In the genomic region with DNA sequence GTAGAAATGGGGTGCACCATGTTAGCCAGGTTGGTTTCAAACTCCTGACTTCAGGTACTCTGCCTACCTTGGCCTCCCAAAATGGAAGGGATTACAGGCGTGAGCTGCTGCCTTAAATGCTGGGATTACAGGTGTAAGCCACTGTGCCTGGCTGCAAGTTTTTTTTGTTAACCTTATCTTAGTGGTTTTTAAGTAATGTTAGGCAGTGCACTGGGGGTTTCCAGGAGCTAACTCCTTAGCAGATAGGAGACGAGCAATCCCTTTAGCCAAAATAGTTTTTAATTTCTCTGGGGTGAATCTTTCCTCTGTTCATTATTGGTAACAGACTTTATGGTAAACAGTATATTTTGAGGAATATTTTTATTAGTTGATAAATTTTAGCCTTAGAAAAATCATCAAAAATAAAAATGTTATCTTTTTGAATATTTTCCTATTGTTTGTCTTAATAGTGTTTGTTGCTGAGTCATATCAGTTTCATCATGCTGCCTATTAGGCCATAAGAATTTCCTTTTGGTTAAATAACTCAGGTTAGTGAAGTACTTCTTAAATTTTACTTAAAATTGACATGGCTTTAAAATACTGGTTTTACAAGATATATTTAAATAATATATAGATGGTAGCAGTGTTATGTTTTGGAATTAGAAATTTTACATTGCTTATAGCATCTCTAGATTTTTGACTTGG, we compare ENCODE assay signal across 14 cellular contexts. TPM values are rescaled to one million over a fixed set of nuclear protein-coding genes. Genes with fewer than 3 reads are reported as not detected.
DNase-seq lines count a peak whose midpoint lies in the region; ATAC-seq, FAIRE-seq and TF ChIP-seq lines count a peak whose summit lies in the region.
"Had no signal": no experiment of that assay in that cellular context is flagged by ENCODE, and none has a peak within 500 bp of the region (broad histone marks: within the 10 kb centered on the region; RNA-seq: fewer than 3 reads in every experiment).

No MANE protein-coding gene starts in this region.

- DNase-seq in A673 (ENCODE audit: low spot score): no peak
- peak; percentile 21 for DNase-seq in GM03348 (ENCODE audit: low spot score)
- DNase-seq in GM12878 (ENCODE audit: low read depth, low spot score): no peak
- peak; percentile 79 for DNase-seq in iris pigment epithelial cell (ENCODE audit: low read depth)
- no peak for DNase-seq in D721Med (ENCODE audit: insufficient read length, low spot score)
- no peak for DNase-seq in HK-2 (ENCODE audit: unreplicated experiment)
- DNase-seq: C1 segment of cervical spinal cord, cerebellar nuclear complex, esophagus squamous epithelium, NCI-H2107, right cardiac atrium had no signal

- H3K36me3 ChIP-seq in A673 (ENCODE audit: insufficient read depth, low read length, poor library complexity, severe bottlenecking): peaks cover 96% of the 10 kb centered on the region
- H3K36me3 ChIP-seq in GM12878 (ENCODE audit: control insufficient read depth in 2 of 2, insufficient read depth in 2 of 2, low read length in 1 of 2): peaks cover 22 to 48% of the 10 kb centered on the region in 2 experiments

- POLR2A ChIA-PET in A673 (lab: Charles Lee; ENCODE audit: low non-redundant PET) (no interaction called here), GM12878 (lab: Charles Lee) (interaction anchor here (0.9 kb wide), 1 partner anchor 37 kb away, joined by 4 read pairs; no protein-coding TSS in a partner anchor)

- H2AFZ ChIP-seq in GM12878 (ENCODE audit: control insufficient read depth, low read depth, low read length): no peak overlapping the region

- SMC1A ChIA-PET in GM12878 (lab: Charles Lee; ENCODE audit: uncharacterized antibody, unreplicated experiment): interaction anchor here (1.1 to 1.9 kb wide), 5 partner anchors 16 to 258 kb away, joined by 3 to 6 read pairs (median 3); no protein-coding TSS in a partner anchor

- 93% methylated on average over 2 of the region's 2 CpGs for WGBS in GM12878 (ENCODE audit: insufficient coverage, insufficient replicate concordance, low lambda C conversion rate, missing lambda C conversion rate)

- no peaks in the 10 kb centered on the region; the same call in 1 of the 2 replicates for H4K20me1 ChIP-seq in GM12878 (ENCODE audit: control insufficient read depth, insufficient read depth)

- no peak overlapping the region for H3K9ac ChIP-seq in GM12878 (ENCODE audit: control insufficient read depth, insufficient read depth, low read length)

- H3K27ac ChIP-seq in A673 (ENCODE audit: low read depth, low read length, poor library complexity, severe bottlenecking) (peak overlapping the region; percentile 62), GM12878 (ENCODE audit: control insufficient read depth, insufficient read depth) (no peak overlapping the region)
- H3K27ac ChIP-seq: esophagus squamous epithelium had no signal

- no peaks in the 10 kb centered on the region for H3K9me3 ChIP-seq in A673 (ENCODE audit: low read depth, low read length, poor library complexity, severe bottlenecking)
- no peaks in the 10 kb centered on the region for H3K9me3 ChIP-seq in GM12878 (replicated peaks; ENCODE audit: control insufficient read depth, insufficient read depth, low read length)
- H3K9me3 ChIP-seq: esophagus squamous epithelium, HAP-1 had no signal

- H3K27me3 ChIP-seq in A673 (replicated peaks; ENCODE audit: insufficient read depth, low read depth, low read length, poor library complexity): no peaks in the 10 kb centered on the region
- no peaks in the 10 kb centered on the region for H3K27me3 ChIP-seq in GM12878 (replicated peaks in 1 of 2; ENCODE audit: control insufficient read depth in 2 of 2, insufficient read depth in 2 of 2, low read length in 1 of 2)
- H3K27me3 ChIP-seq: esophagus squamous epithelium had no signal

- H3K4me3 ChIP-seq in A673 (ENCODE audit: low read depth, low read length, poor library complexity, severe bottlenecking): no peak overlapping the region
- no peak overlapping the region for H3K4me3 ChIP-seq in GM12878
- H3K4me3 ChIP-seq: esophagus squamous epithelium, HAP-1 had no signal

- no TSS peak for BruUV-seq in A673 (replicated peaks; lab: Mats Ljungman, UMichigan)
- BruUV-seq in GM12878 (replicated peaks; lab: Mats Ljungman, UMichigan): no TSS peak

- in situ Hi-C loops in GM12878 (cut with MboI): no loop called here

- RAD21 ChIA-PET in GM12878 (lab: Charles Lee; ENCODE audit: unreplicated experiment): interaction anchor here (1.0 to 1.4 kb wide), 3 partner anchors 37 to 211 kb away, joined by 3 read pairs; no protein-coding TSS in a partner anchor

- H3K79me2 ChIP-seq in GM12878 (ENCODE audit: control insufficient read depth, insufficient read depth, low read length): no peaks in the 10 kb centered on the region; the same call in none of the 2 replicates

- CTCF ChIA-PET in A673 (lab: Charles Lee): no interaction called here
- CTCF ChIA-PET in GM12878 (lab: Yijun Ruan, JAX): interaction anchor here (1.2 to 2.0 kb wide), 4 partner anchors 12 to 678 kb away, joined by 3 to 5 read pairs (median 4); no protein-coding TSS in a partner anchor

- no peak for FAIRE-seq in GM12878 (lab: Jason Lieb, UNC)
- no peak for FAIRE-seq in D721Med (lab: Jason Lieb, UNC)

- no peak for TF ChIP-seq POLR2A in GM12878 (IDR thresholded peaks at IDR 0.05; ENCODE audit: low read depth, low read length)

- ATAC-seq in GM12878 (0 out of 3 replicates have a peak, but pooled peaks have one; percentile 21), GM18517 (IDR thresholded peaks at IDR 0.05; ENCODE audit: unreplicated experiment) (no peak), GM21717 (IDR thresholded peaks at IDR 0.05; ENCODE audit: unreplicated experiment) (no peak)
- ATAC-seq: right cardiac atrium had no signal

- no peak for TF ChIP-seq EP300 in GM12878 (IDR thresholded peaks at IDR 0.05; ENCODE audit: borderline replicate concordance in 1 of 2, control insufficient read depth in 1 of 2, low read depth in 2 of 2, low read length in 2 of 2)

- TF ChIP-seq CTCF in A673 (conservative IDR thresholded peaks at IDR 0.05; ENCODE audit: low read depth, low read length) (no peak), GM12878 (IDR thresholded peaks at IDR 0.05 in 2 of 3, conservative IDR thresholded peaks at IDR 0.05 in 1 of 3; ENCODE audit: control insufficient read depth in 2 of 3, extremely low read depth in 1 of 3, insufficient read depth in 1 of 3, low read depth in 3 of 3, low read length in 3 of 3) (no peak), D721Med (IDR thresholded peaks at IDR 0.05; ENCODE audit: insufficient read depth, missing control alignments) (no peak)

- peaks cover 8% of the 10 kb centered on the region for H3K4me1 ChIP-seq in A673 (ENCODE audit: insufficient read depth, low read length, poor library complexity, severe bottlenecking)
- no peaks in the 10 kb centered on the region for H3K4me1 ChIP-seq in GM12878 (ENCODE audit: control insufficient read depth, insufficient read depth, low read length)
- H3K4me1 ChIP-seq: esophagus squamous epithelium, HAP-1 had no signal

- no peak for TF ChIP-seq RAD21 in GM12878 (IDR thresholded peaks at IDR 0.05; ENCODE audit: insufficient read depth, low read depth, low read length)

- H3K4me2 ChIP-seq in GM12878 (ENCODE audit: control insufficient read depth, insufficient read depth): no peak overlapping the region

- intact Hi-C loops in A673 (cut with micrococcal nuclease; ENCODE audit: unreplicated experiment) (no loop called here), GM12878 (cut with micrococcal nuclease; ENCODE audit: unreplicated experiment) (no loop called here)

TF ChIP-seq in GM12878, 131 proteins besides CTCF, POLR2A, EP300 and RAD21:
- TF ChIP-seq BRCA1 (IDR thresholded peaks at IDR 0.05; ENCODE audit: low read depth, low read length) (no peak), RUNX3 (IDR thresholded peaks at IDR 0.05; ENCODE audit: low read length) (0 out of 2 replicates have a peak, but pooled peaks have one; percentile 11)
TF ChIP-seq in GM12878: peak in this region for 1.

RNA-seq across cellular contexts. Expression of gene LMNB1, which starts 37.9 kb away (rescaled TPM):
- total RNA-seq in A673 (2021) (267 and 269 TPM in 2 replicates), GM12878 (2014; rRNA removed) (116 and 123 TPM in 2 replicates), GM12878 (2014; rRNA removed; fragmentation: Illumina TruSeq; extraction: Trizol) (150 and 152 TPM in 2 replicates), GM12878 (2021) (179 and 185 TPM in 2 replicates)
- 67.3 and 80.0 TPM in 2 replicates for total RNA-seq in GM12878 (2013; cell fraction: nucleolus; rRNA removed)
- 48.5 TPM for polyA plus RNA-seq in GM12878 (2011; ENCODE audit: low read depth)
- polyA plus RNA-seq in GM12878 (2011; rRNA removed) (69.2 and 99.2 TPM in 2 replicates), GM12878 (2014; fragmentation: Illumina TruSeq; extraction: Trizol) (176 and 215 TPM in 2 replicates), GM12878 (2014; fragmentation: Nextera tagmentation; extraction: Ambion mirVana) (1 to 10 TPM; 7.0 to 7.1 TPM), GM12878 (2014; rRNA removed) (104 and 110 TPM in 2 replicates), GM12878 (2016; fragmentation: Nextera tagmentation; extraction: Ambion mirVana) (10 to 100 TPM; 29.5 to 31.3 TPM)
- polyA plus RNA-seq in GM12878 (2011; cell fraction: cytosol; rRNA removed): 65.5 and 85.2 TPM in 2 replicates
- polyA plus RNA-seq in GM12878 (2011; cell fraction: nucleus; rRNA removed): 44.1 and 80.2 TPM in 2 replicates
- 57.2 and 75.7 TPM in 2 replicates for polyA plus RNA-seq in GM12878 (2012)
- polyA minus RNA-seq in GM12878 (2011; rRNA and poly(A)+ RNA removed): 34.5 and 57.8 TPM in 2 replicates
- polyA minus RNA-seq in GM12878 (2011; cell fraction: cytosol; rRNA and poly(A)+ RNA removed): 49.6 and 64.8 TPM in 2 replicates
- polyA minus RNA-seq in GM12878 (2011; cell fraction: nucleus; rRNA and poly(A)+ RNA removed): 31.9 and 78.0 TPM in 2 replicates

Comparison
In these comparisons a context has a peak if more than half of its experiments do, and no peak if none do; other contexts are left out.
1. DNase-seq: peak in GM03348 (single experiment) and iris pigment epithelial cell (single experiment); none in A673 (single experiment), GM12878 (single experiment), D721Med (single experiment) and HK-2 (single experiment).